ENCODE assay signal across 23 cellular contexts in the genomic region with DNA sequence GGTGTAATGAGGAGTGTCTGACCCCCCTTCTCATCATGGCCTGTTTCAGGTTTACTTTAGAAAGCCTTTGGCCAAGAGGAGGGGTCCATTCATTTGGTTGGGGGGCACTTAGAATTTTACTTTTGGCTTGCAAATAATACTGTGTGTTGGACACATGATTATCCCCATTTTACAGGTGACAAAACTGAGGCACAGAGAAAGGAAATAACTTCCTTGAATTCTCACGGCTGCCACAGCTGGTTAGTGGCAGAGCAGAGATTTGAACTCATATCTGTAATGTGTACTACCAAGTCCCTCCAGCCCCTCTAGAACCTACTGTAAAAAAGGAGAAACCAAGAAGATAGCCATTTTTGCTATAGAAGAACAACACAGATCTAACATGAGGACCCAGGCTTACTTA.
DNase-seq lines count a peak whose midpoint lies in the region; ATAC-seq, FAIRE-seq and TF ChIP-seq lines count a peak whose summit lies in the region.
"Had no signal": no experiment of that assay in that cellular context is flagged by ENCODE, and none has a peak within 500 bp of the region (broad histone marks: within the 10 kb centered on the region; RNA-seq: fewer than 3 reads in every experiment).

No MANE protein-coding gene starts in this region.

- CTCF ChIA-PET in HepG2 (lab: Yijun Ruan, JAX; ENCODE audit: low intra/inter-chr PET ratio, low total read pairs), result no interaction called here
- CTCF ChIA-PET in OCI-LY7 (lab: Charles Lee; ENCODE audit: unreplicated experiment), result interaction anchor here (1.4 kb wide), 1 partner anchor 11 kb away, joined by 4 read pairs; no protein-coding TSS in a partner anchor

- no peak overlapping the region for H3K4me3 ChIP-seq in HepG2 (replicated peaks in 1 of 3; ENCODE audit: insufficient read depth in 1 of 3, low read depth in 2 of 3, low read length in 3 of 3)
- no peak overlapping the region for H3K4me3 ChIP-seq in right lobe of liver
- H3K4me3 ChIP-seq in OCI-LY7 (ENCODE audit: low read depth, low read length, poor library complexity, severe bottlenecking), result no peak overlapping the region
- peak overlapping the region in 1 of 2 donors; percentile 9 for H3K4me3 ChIP-seq in muscle layer of colon (ENCODE audit: low read depth in 1 of 2, low read length in 2 of 2)
- H3K4me3 ChIP-seq: GM23248, SJSA1 had no signal

- H3K4me2 ChIP-seq in HepG2 (ENCODE audit: low read depth, low read length), result no peak overlapping the region
- peak overlapping the region; percentile 65; the same call in 1 of the 2 replicates for H3K4me2 ChIP-seq in OCI-LY7 (ENCODE audit: low read length)

- no peak overlapping the region for H3K9ac ChIP-seq in HepG2 (ENCODE audit: insufficient read depth, low read depth, low read length)
- H3K9ac ChIP-seq in muscle layer of colon (ENCODE audit: low read length), result no peak overlapping the region
- H3K9ac ChIP-seq: GM23248 had no signal

- no peak for TF ChIP-seq POLR2A in HepG2 (IDR thresholded peaks at IDR 0.05; ENCODE audit: insufficient read depth in 1 of 2, low read depth in 2 of 2, low read length in 2 of 2)
- no peak for TF ChIP-seq POLR2A in right lobe of liver (IDR thresholded peaks at IDR 0.05)

- H4K20me1 ChIP-seq in HepG2 (ENCODE audit: insufficient read depth, low read length), result no peaks in the 10 kb centered on the region
- no peaks in the 10 kb centered on the region for H4K20me1 ChIP-seq in OCI-LY7 (ENCODE audit: insufficient read depth, low read length)

- H3K27me3 ChIP-seq in HepG2 (ENCODE audit: control insufficient read depth in 1 of 2, insufficient read depth in 2 of 2, low read length in 2 of 2), result no peaks in the 10 kb centered on the region; a peak in 1 of 5 replicates
- H3K27me3 ChIP-seq in right lobe of liver, result no peaks in the 10 kb centered on the region
- H3K27me3 ChIP-seq in muscle layer of colon (ENCODE audit: control insufficient read depth in 1 of 2, insufficient read depth in 2 of 2, low read length in 2 of 2), result no peaks in the 10 kb centered on the region
- H3K27me3 ChIP-seq: BE2C, SJSA1 had no signal

- in situ Hi-C loops in HepG2 (cut with HindIII; ENCODE audit: extremely low pct_ligation_motif_present, low pct_unique_long_range_greater_than_20kb), result no loop called here

- POLR2A ChIA-PET in HepG2 (lab: Yijun Ruan, JAX) (no interaction called here), OCI-LY7 (lab: Charles Lee) (interaction anchor here (0.7 to 1.5 kb wide), 5 partner anchors 10 to 317 kb away, joined by 3 to 5 read pairs (median 4); no protein-coding TSS in a partner anchor)

- no peak for ATAC-seq in HepG2
- ATAC-seq in right lobe of liver, result no peak
- ATAC-seq in activated CD4-positive, CD25-positive, alpha-beta regulatory T cell treated with anti-CD3 and anti-CD28 coated beads, Interleukin-2, amount 50 U/mL, for 24 hours, result no peak

- no peak overlapping the region for H2AFZ ChIP-seq in HepG2 (ENCODE audit: low read length)
- peak overlapping the region; percentile 91 for H2AFZ ChIP-seq in OCI-LY7 (ENCODE audit: low read length)
- H2AFZ ChIP-seq: GM23248 had no signal

- WGBS in HepG2 (ENCODE audit: low lambda C conversion rate), result 65% methylated on average over 1 of the region's 1 CpG
- WGBS in right lobe of liver (ENCODE audit: insufficient coverage, low coverage, low lambda C conversion rate, missing lambda C conversion rate), result 100% methylated on average over 1 of the region's 1 CpG

- H3K4me1 ChIP-seq in HepG2 (ENCODE audit: insufficient read depth, low read length), result peaks cover 37% of the 10 kb centered on the region
- peaks cover 0 to 5% (median 0%) of the 10 kb centered on the region in 4 donors for H3K4me1 ChIP-seq in right lobe of liver
- H3K4me1 ChIP-seq in OCI-LY7 (ENCODE audit: insufficient read depth, low read length, poor library complexity, severe bottlenecking), result peaks cover 67% of the 10 kb centered on the region
- H3K4me1 ChIP-seq in muscle layer of colon (ENCODE audit: insufficient read depth, low read length), result peaks cover 59% of the 10 kb centered on the region

- H3K79me2 ChIP-seq in HepG2 (ENCODE audit: insufficient read depth, low read length) (no peaks in the 10 kb centered on the region), OCI-LY7 (ENCODE audit: insufficient read depth, low read depth, low read length) (no peaks in the 10 kb centered on the region)

- H3K9me3 ChIP-seq in HepG2 (ENCODE audit: low read length), result no peaks in the 10 kb centered on the region
- no peaks in the 10 kb centered on the region for H3K9me3 ChIP-seq in right lobe of liver
- peaks cover 14% of the 10 kb centered on the region; the same call in 1 of the 2 replicates for H3K9me3 ChIP-seq in OCI-LY7 (ENCODE audit: low read length)
- H3K9me3 ChIP-seq in muscle layer of colon (ENCODE audit: low read length), result no peaks in the 10 kb centered on the region
- H3K9me3 ChIP-seq: BE2C, SJSA1 had no signal

- H3K27ac ChIP-seq in HepG2 (ENCODE audit: extremely low read length, insufficient read depth, low read length), result no peak overlapping the region
- no peak overlapping the region for H3K27ac ChIP-seq in right lobe of liver
- peak overlapping the region; percentile 70 for H3K27ac ChIP-seq in OCI-LY7 (ENCODE audit: low read depth, low read length, poor library complexity, severe bottlenecking)
- H3K27ac ChIP-seq in muscle layer of colon (ENCODE audit: low read depth, low read length), result peak overlapping the region; percentile 57
- H3K27ac ChIP-seq: 22Rv1, GM23248, SJSA1 had no signal

- no peaks in the 10 kb centered on the region for H3K9me2 ChIP-seq in OCI-LY7 (ENCODE audit: insufficient read depth, low read length)

- no peak for FAIRE-seq in HepG2 (lab: Jason Lieb, UNC)
- FAIRE-seq: D721Med had no signal

- intact Hi-C loops in HepG2 (cut with micrococcal nuclease; ENCODE audit: unreplicated experiment) (no loop called here), right lobe of liver (cut with DNase I) (no loop called here), OCI-LY7 (cut with micrococcal nuclease; ENCODE audit: unreplicated experiment) (loop anchor here (2.0 kb wide), 2 partner anchors 33 to 65 kb away; no protein-coding TSS in a partner anchor)

- no TSS peak for BruUV-seq in HepG2 (replicated peaks; lab: Mats Ljungman, UMichigan)
- no TSS peak for BruUV-seq in OCI-LY7 (replicated peaks; lab: Mats Ljungman, UMichigan)

- no peaks in the 10 kb centered on the region for H3K36me3 ChIP-seq in HepG2 (replicated peaks in 1 of 2; ENCODE audit: control insufficient read depth in 1 of 2, insufficient read depth in 2 of 2, low read length in 2 of 2)
- no peaks in the 10 kb centered on the region for H3K36me3 ChIP-seq in right lobe of liver
- no peaks in the 10 kb centered on the region for H3K36me3 ChIP-seq in OCI-LY7 (ENCODE audit: insufficient read depth, low read length)
- H3K36me3 ChIP-seq in muscle layer of colon (ENCODE audit: insufficient read depth, low read length), result no peaks in the 10 kb centered on the region
- H3K36me3 ChIP-seq: BE2C, SJSA1 had no signal

- no peak for TF ChIP-seq RAD21 in HepG2 (CRISPR knock-in tag; IDR thresholded peaks at IDR 0.05)

- no peak for TF ChIP-seq EP300 in HepG2 (IDR thresholded peaks at IDR 0.05; ENCODE audit: low read depth in 2 of 2, low read length in 2 of 2)
- no peak for TF ChIP-seq EP300 in HepG2 (CRISPR knock-in tag; IDR thresholded peaks at IDR 0.05; ENCODE audit: borderline replicate concordance)

- TF ChIP-seq CTCF in HepG2 (CRISPR knock-in tag; IDR thresholded peaks at IDR 0.05) (no peak), right lobe of liver (IDR thresholded peaks at IDR 0.05) (no peak), OCI-LY7 (conservative IDR thresholded peaks at IDR 0.05; ENCODE audit: low read length) (no peak)

- DNase-seq in HepG2 (ENCODE audit: low spot score) (no peak), right lobe of liver (no peak), OCI-LY7 (ENCODE audit: low spot score) (no peak)
- no peak for DNase-seq in activated naive CD4-positive, alpha-beta T cell treated with Interleukin-2 at 50 U/mL for 16 hours
- DNase-seq in activated CD4-positive, CD25-positive, alpha-beta regulatory T cell (lab: John Stamatoyannopoulos, UW), result no peak
- DNase-seq: BE2C; CD4-positive, CD25-positive, alpha-beta regulatory T cell; GM23248; HCEC 1CT; KBM-7; NCI-H1105 treated with DMSO at 0.1 percent for 48 hours; NCI-H146; NCI-H2029; NCI-H446; NCI-H526; NCI-H82; Right ventricle myocardium superior; RPMI8226 had no signal

TF ChIP-seq in HepG2, 621 proteins besides CTCF, POLR2A, EP300 and RAD21:
- peak; percentile 53; the same call in 1 of the 2 replicates for TF ChIP-seq ZNF629 (CRISPR knock-in tag; conservative IDR thresholded peaks at IDR 0.05)
- no peak for TF ChIP-seq ZNF782 (CRISPR knock-in tag; IDR thresholded peaks at IDR 0.05; ENCODE audit: borderline replicate concordance)
TF ChIP-seq in HepG2: peak in this region for 1.

Comparison
In these comparisons a context has a peak if more than half of its experiments do, and no peak if none do; other contexts are left out.
1. H3K27ac ChIP-seq: peak in OCI-LY7 (single experiment) and muscle layer of colon (single experiment); none in HepG2 (single experiment) and right lobe of liver (0 of 3).